ENCODE assay signal across 23 cellular contexts in the genomic region with DNA sequence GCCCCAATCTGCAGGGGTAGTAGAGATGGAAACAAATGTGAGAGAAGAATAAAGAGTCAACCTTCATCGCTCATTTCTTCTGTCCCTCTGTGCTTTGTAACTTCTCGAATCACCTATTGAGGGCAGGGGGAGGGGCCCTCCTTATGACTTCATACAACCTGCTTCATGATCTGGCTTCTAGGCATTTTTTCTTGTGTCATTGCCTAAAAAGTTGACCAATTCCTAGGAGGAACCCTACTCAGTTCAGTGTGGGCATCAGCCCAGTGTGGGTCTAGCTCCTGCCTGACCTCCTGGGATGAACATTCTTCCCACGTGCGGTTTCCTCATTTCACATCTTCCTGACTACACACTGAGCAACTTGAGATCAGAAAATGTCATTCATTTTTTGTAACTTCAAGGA. TPM values are rescaled to one million over a fixed set of nuclear protein-coding genes. Genes with fewer than 3 reads are reported as not detected.
A peak's percentile ranks its signal among the peaks of the same experiment; 100 is the strongest.
DNase-seq lines count a peak whose midpoint lies in the region; ATAC-seq, FAIRE-seq and TF ChIP-seq lines count a peak whose summit lies in the region.
"Had no signal": no experiment of that assay in that cellular context is flagged by ENCODE, and none has a peak within 500 bp of the region (broad histone marks: within the 10 kb centered on the region; RNA-seq: fewer than 3 reads in every experiment).

No MANE protein-coding gene starts in this region.

- no peak for TF ChIP-seq RAD21 in K562 (CRISPR knock-in tag; conservative IDR thresholded peaks at IDR 0.05 in 1 of 2, IDR thresholded peaks at IDR 0.05 in 1 of 2)

- no peaks in the 10 kb centered on the region for H3K9me3 ChIP-seq in AG04450 (ENCODE audit: control insufficient read depth, insufficient read depth, low read length)
- H3K9me3 ChIP-seq in K562 (replicated peaks; ENCODE audit: control insufficient read depth, insufficient read depth, low read depth, low read length), result no peaks in the 10 kb centered on the region
- H3K9me3 ChIP-seq: spleen had no signal

- H3K79me2 ChIP-seq in K562 (ENCODE audit: control insufficient read depth, insufficient read depth, low read length), result no peaks in the 10 kb centered on the region

- H3K36me3 Mint-ChIP-seq in naive B cell, result no peaks in the 10 kb centered on the region
- no peaks in the 10 kb centered on the region for H3K36me3 Mint-ChIP-seq in stimulated activated naive B cell treated with anti-CD40 and anti-IgM and Interleukin-4, amounts not matched to agents 10 μg/mL and 1 μg/mL and 100 μg/mL, for 72 hours
- no peaks in the 10 kb centered on the region for H3K36me3 Mint-ChIP-seq in endothelial cell (ENCODE audit: low read depth, unreplicated experiment)
- H3K36me3 Mint-ChIP-seq: T-cell had no signal

- no peak for TF ChIP-seq EP300 in K562 (IDR thresholded peaks at IDR 0.05; ENCODE audit: low read length)

- no peaks in the 10 kb centered on the region for H3K9me1 ChIP-seq in K562 (ENCODE audit: control insufficient read depth, insufficient read depth, low read length)

- ATAC-seq in K562 (peak; percentile 17; the same call in 2 of the 3 replicates), naive B cell (ENCODE audit: low read depth in 2 of 2) (no peak), HG02885 (IDR thresholded peaks at IDR 0.05; ENCODE audit: poor library complexity, unreplicated experiment) (no peak)
- no peak for ATAC-seq in stimulated activated naive B cell treated with anti-CD40 and anti-IgM and Interleukin-4, amounts not matched to agents 10 μg/mL and 1 μg/mL and 100 μg/mL, for 72 hours (replicated peaks)
- ATAC-seq: effector memory CD8-positive, alpha-beta T cell; T-cell had no signal

- 65% methylated on average over 4 of the region's 4 CpGs for WGBS in K562 (ENCODE audit: insufficient coverage, low coverage, missing lambda C conversion rate)

- H3K27me3 ChIP-seq in AG04450 (ENCODE audit: control insufficient read depth, insufficient read depth, low read length) (no peaks in the 10 kb centered on the region), K562 (ENCODE audit: control insufficient read depth in 2 of 2, insufficient read depth in 2 of 2, low read length in 2 of 2) (no peaks in the 10 kb centered on the region)
- H3K27me3 ChIP-seq: spleen had no signal

- H3K4me3 ChIP-seq in AG04450 (ENCODE audit: low read depth, low read length) (no peak overlapping the region), K562 (no peak overlapping the region)
- H3K4me3 ChIP-seq: spleen had no signal

- no peak for DNase-seq in AG04450 (ENCODE audit: low read depth, low spot score)
- no peak for DNase-seq in H54 (ENCODE audit: insufficient read length, low spot score)
- DNase-seq in K562 (ENCODE audit: extremely low read depth in 1 of 4, low spot score in 3 of 4), result no peak
- DNase-seq in naive B cell, result no peak
- no peak for DNase-seq in pons (ENCODE audit: low spot score)
- no peak for DNase-seq in stimulated activated naive B cell treated with anti-CD40 and anti-IgM and Interleukin-4, amounts not matched to agents 10 μg/mL and 1 μg/mL and 100 μg/mL, for 72 hours
- no peak for DNase-seq in endothelial cell (ENCODE audit: low spot score)
- DNase-seq: activated CD4-positive, alpha-beta T cell treated with anti-CD3 and anti-CD28 coated beads, Interleukin-2, amount 50 U/mL, for 48 hours; activated naive CD4-positive, alpha-beta T cell treated with anti-CD3 and anti-CD28 coated beads for 36 hours; activated T-cell treated with anti-CD3 and anti-CD28 coated beads for 4 hours; anterior cingulate cortex; DMS79 treated with DMSO at 0.1 percent for 48 hours; effector memory CD8-positive, alpha-beta T cell; islet precursor cell; NCI-H1105 treated with DMSO at 0.1 percent for 48 hours; NCI-H2107; NCI-H69; SIG-M5; spleen; T-cell had no signal

- TF ChIP-seq POLR2A in H54 (IDR thresholded peaks at IDR 0.05; ENCODE audit: low read depth, low read length) (no peak), K562 (conservative IDR thresholded peaks at IDR 0.05) (no peak)

- H3K4me3 Mint-ChIP-seq in naive B cell (no peak overlapping the region), endothelial cell (ENCODE audit: unreplicated experiment) (no peak overlapping the region)
- no peak overlapping the region for H3K4me3 Mint-ChIP-seq in stimulated activated naive B cell treated with anti-CD40 and anti-IgM and Interleukin-4, amounts not matched to agents 10 μg/mL and 1 μg/mL and 100 μg/mL, for 72 hours
- H3K4me3 Mint-ChIP-seq: activated naive CD4-positive, alpha-beta T cell treated with anti-CD3 and anti-CD28 coated beads for 36 hours; effector memory CD8-positive, alpha-beta T cell; T-cell had no signal

- in situ Hi-C loops in K562 (cut with MboI), result no loop called here

- H2AFZ ChIP-seq in K562 (ENCODE audit: low read depth, low read length), result peak overlapping the region; percentile 14; the same call in 1 of the 2 replicates

- no peaks in the 10 kb centered on the region for H3K9me3 Mint-ChIP-seq in naive B cell
- no peaks in the 10 kb centered on the region for H3K9me3 Mint-ChIP-seq in stimulated activated naive B cell treated with anti-CD40 and anti-IgM and Interleukin-4, amounts not matched to agents 10 μg/mL and 1 μg/mL and 100 μg/mL, for 72 hours
- no peaks in the 10 kb centered on the region for H3K9me3 Mint-ChIP-seq in endothelial cell (ENCODE audit: unreplicated experiment)
- H3K9me3 Mint-ChIP-seq: activated naive CD4-positive, alpha-beta T cell treated with anti-CD3 and anti-CD28 coated beads for 36 hours; effector memory CD8-positive, alpha-beta T cell; T-cell had no signal

- no TSS peak for BruUV-seq in K562 (replicated peaks; lab: Mats Ljungman, UMichigan)

- peaks cover 22 to 47% (median 37%) of the 10 kb centered on the region in 3 donors for H3K4me1 Mint-ChIP-seq in naive B cell
- peaks cover 13 to 45% of the 10 kb centered on the region in 2 donors for H3K4me1 Mint-ChIP-seq in stimulated activated naive B cell treated with anti-CD40 and anti-IgM and Interleukin-4, amounts not matched to agents 10 μg/mL and 1 μg/mL and 100 μg/mL, for 72 hours
- peaks cover 16% of the 10 kb centered on the region for H3K4me1 Mint-ChIP-seq in endothelial cell (ENCODE audit: unreplicated experiment)

- intact Hi-C loops in K562 (cut with micrococcal nuclease), result loop anchor here (5.0 kb wide), 1 partner anchor 44 kb away; the partner anchor contains the start of gene CREB1

- H3K27ac ChIP-seq in AG04450 (ENCODE audit: low read depth, low read length) (peak overlapping the region; percentile 25), K562 (ENCODE audit: extremely low read depth, low read depth, low read length) (no peak overlapping the region)
- H3K27ac ChIP-seq: spleen had no signal

- no peak overlapping the region for H3K4me2 ChIP-seq in K562 (ENCODE audit: insufficient read depth, low read length)

- H3K27me3 Mint-ChIP-seq in naive B cell (no peaks in the 10 kb centered on the region), endothelial cell (ENCODE audit: unreplicated experiment) (peaks cover 2% of the 10 kb centered on the region)
- H3K27me3 Mint-ChIP-seq in stimulated activated naive B cell treated with anti-CD40 and anti-IgM and Interleukin-4, amounts not matched to agents 10 μg/mL and 1 μg/mL and 100 μg/mL, for 72 hours, result no peaks in the 10 kb centered on the region
- H3K27me3 Mint-ChIP-seq: effector memory CD8-positive, alpha-beta T cell; T-cell had no signal

- H3K4me1 ChIP-seq in K562 (replicated peaks in 1 of 2; ENCODE audit: control insufficient read depth in 2 of 2, insufficient read depth in 2 of 2, low read length in 2 of 2), result peaks cover 0 to 6% of the 10 kb centered on the region in 2 experiments; a peak in 3 of 5 replicates

- peak overlapping the region in 4 of 6 donors; percentile 53 to 81 (median 61) for H3K27ac Mint-ChIP-seq in naive B cell
- no peak overlapping the region for H3K27ac Mint-ChIP-seq in stimulated activated naive B cell treated with anti-CD40 and anti-IgM and Interleukin-4, amounts not matched to agents 10 μg/mL and 1 μg/mL and 100 μg/mL, for 72 hours
- no peak overlapping the region for H3K27ac Mint-ChIP-seq in endothelial cell (ENCODE audit: unreplicated experiment)
- H3K27ac Mint-ChIP-seq: activated naive CD4-positive, alpha-beta T cell treated with anti-CD3 and anti-CD28 coated beads for 36 hours; progenitor cell of endocrine pancreas had no signal

- TF ChIP-seq CTCF in AG04450 (IDR thresholded peaks at IDR 0.05; ENCODE audit: low read depth, low read length) (no peak), K562 (IDR thresholded peaks at IDR 0.05 in 2 of 3, conservative IDR thresholded peaks at IDR 0.05 in 1 of 3; ENCODE audit: insufficient read depth in 2 of 3, low read depth in 1 of 3, low read length in 3 of 3) (no peak), endothelial cell (IDR thresholded peaks at IDR 0.05; ENCODE audit: unreplicated experiment) (no peak)

- H3K36me3 ChIP-seq in K562 (ENCODE audit: control insufficient read depth, insufficient read depth, low read length), result no peaks in the 10 kb centered on the region
- H3K36me3 ChIP-seq: spleen had no signal

- no peak overlapping the region for H3K9ac ChIP-seq in K562 (ENCODE audit: insufficient read depth in 1 of 2, low read depth in 2 of 2, low read length in 2 of 2)

- FAIRE-seq in H54 (lab: Jason Lieb, UNC), result peak; percentile 69
- FAIRE-seq in K562 (lab: Jason Lieb, UNC), result no peak
- FAIRE-seq: GM18507 had no signal

- CTCF ChIA-PET in AG04450 (lab: Charles Lee), result interaction anchor here (0.7 to 1.0 kb wide), 2 partner anchors 116 to 267 kb away, joined by 3 read pairs; no protein-coding TSS in a partner anchor
- CTCF ChIA-PET in K562 (lab: Yijun Ruan, JAX; ENCODE audit: low intra/inter-chr PET ratio), result no interaction called here

- POLR2A ChIA-PET in AG04450 (lab: Yijun Ruan, JAX) (no interaction called here), K562 (lab: Yijun Ruan, JAX) (no interaction called here)

- no peaks in the 10 kb centered on the region for H4K20me1 ChIP-seq in K562 (replicated peaks; ENCODE audit: control insufficient read depth, insufficient read depth, low read length)

RNA-seq across cellular contexts. Expression of gene CREB1, which starts 46.3 kb away (rescaled TPM):
- polyA plus RNA-seq in AG04450 (2011; rRNA removed), result 34.0 and 38.3 TPM in 2 replicates
- 146 and 185 TPM in 2 replicates for polyA minus RNA-seq in AG04450 (2011; rRNA and poly(A)+ RNA removed)
- total RNA-seq in K562 (2011; cell fraction: chromatin; rRNA removed; ENCODE audit: low replicate concordance), result 48.7 and 75.1 TPM in 2 replicates
- total RNA-seq in K562 (2011; cell fraction: nucleolus; rRNA removed), result 20.5 and 29.2 TPM in 2 replicates
- 33.9 and 56.9 TPM in 2 replicates for total RNA-seq in K562 (2011; cell fraction: nucleoplasm; rRNA removed)
- 10.3 and 17.8 TPM in 2 replicates for total RNA-seq in K562 (2014; rRNA removed)
- total RNA-seq in K562 (2014; rRNA removed; fragmentation: Illumina TruSeq; extraction: Trizol), result 29.4 and 32.3 TPM in 2 replicates
- total RNA-seq in K562 (2015; rRNA removed; fragmentation: Illumina TruSeq; extraction: Trizol), result 19.5 and 20.0 TPM in 2 replicates
- 30.8 and 34.6 TPM in 2 replicates for total RNA-seq in K562 (2021)
- 50.5 and 51.3 TPM in 2 replicates for polyA plus RNA-seq in K562 (2011; rRNA removed)
- 31.8 and 35.3 TPM in 2 replicates for polyA plus RNA-seq in K562 (2011; cell fraction: cytosol; rRNA removed)
- polyA plus RNA-seq in K562 (2011; cell fraction: nucleus; rRNA removed), result 57.7 and 83.1 TPM in 2 replicates
- polyA plus RNA-seq in K562 (2012), result 20.1 and 25.2 TPM in 2 replicates
- polyA plus RNA-seq in K562 (2014; fragmentation: Illumina TruSeq; extraction: Trizol), result 24.7 and 31.8 TPM in 2 replicates
- 10 to 100 TPM in 1 of 2 experiments, 1 to 10 TPM in 1; 8.9 to 14.7 TPM for polyA plus RNA-seq in K562 (2014; fragmentation: Nextera tagmentation; extraction: Ambion mirVana)
- 15.5 and 23.9 TPM in 2 replicates for polyA plus RNA-seq in K562 (2014; rRNA removed)
- 69.4 and 73.2 TPM in 2 replicates for polyA minus RNA-seq in K562 (2011; rRNA and poly(A)+ RNA removed)
- 17.4 and 30.7 TPM in 2 replicates for polyA minus RNA-seq in K562 (2011; cell fraction: cytosol; rRNA and poly(A)+ RNA removed)
- polyA minus RNA-seq in K562 (2011; cell fraction: nucleus; rRNA and poly(A)+ RNA removed), result 23.8 and 52.6 TPM in 2 replicates
- 100 to 1,000 TPM in 3 of 6 donors, 10 to 100 TPM in 3; 66.6 to 123 (median 97.2) TPM for polyA plus RNA-seq in naive B cell (ENCODE audit: low read depth in 6 of 6)
- total RNA-seq in endothelial cell (ENCODE audit: unreplicated experiment), result 76.8 TPM

Comparison
In these comparisons a context has a peak if more than half of its experiments do, and no peak if none do; other contexts are left out.
1. H3K27ac Mint-ChIP-seq: peak in naive B cell (4 of 6); none in stimulated activated naive B cell treated with anti-CD40 and anti-IgM and Interleukin-4, amounts not matched to agents 10 μg/mL and 1 μg/mL and 100 μg/mL, for 72 hours (single experiment) and endothelial cell (single experiment).